29 cellular contexts compared by ENCODE assay signal in genomic region chr2:98793275-98793674, GRCh38.
A peak's percentile ranks its signal among the peaks of the same experiment; 100 is the strongest.
DNase-seq lines count a peak whose midpoint lies in the region; ATAC-seq and TF ChIP-seq lines count a peak whose summit lies in the region.
"Had no signal": no experiment of that assay in that cellular context is flagged by ENCODE, and none has a peak within 500 bp of the region (broad histone marks: within the 10 kb centered on the region; RNA-seq: fewer than 3 reads in every experiment).

No MANE protein-coding gene starts in this region.

- H3K27me3 Mint-ChIP-seq in Caco-2 (ENCODE audit: insufficient read depth, unreplicated experiment), result no peaks in the 10 kb centered on the region

- H3K36me3 ChIP-seq in Caco-2 (ENCODE audit: control insufficient read depth, insufficient read depth, low read length), result no peaks in the 10 kb centered on the region
- no peaks in the 10 kb centered on the region for H3K36me3 ChIP-seq in parathyroid adenoma (ENCODE audit: control insufficient read depth, insufficient read depth, low read length)
- H3K36me3 ChIP-seq in ovary, result no peaks in the 10 kb centered on the region
- H3K36me3 ChIP-seq: ascending aorta, suprapubic skin, vagina had no signal

- H3K4me1 ChIP-seq in Caco-2, result peaks cover 55% of the 10 kb centered on the region
- peaks cover 58% of the 10 kb centered on the region for H3K4me1 ChIP-seq in parathyroid adenoma
- no peaks in the 10 kb centered on the region for H3K4me1 ChIP-seq in ovary (ENCODE audit: insufficient read depth)
- H3K4me1 ChIP-seq: psoas muscle, vagina had no signal

- TF ChIP-seq CTCF in Caco-2 (IDR thresholded peaks at IDR 0.05; ENCODE audit: insufficient read depth in 1 of 2, low read depth in 1 of 2, low read length in 1 of 2, severe bottlenecking in 1 of 2, unreplicated experiment in 1 of 2), result no peak
- no peak for TF ChIP-seq CTCF in RWPE1 (conservative IDR thresholded peaks at IDR 0.05; ENCODE audit: low read depth)
- no peak for TF ChIP-seq CTCF in parathyroid adenoma (IDR thresholded peaks at IDR 0.05)
- no peak for TF ChIP-seq CTCF in ovary (IDR thresholded peaks at IDR 0.05)

- POLR2A ChIA-PET in Caco-2 (lab: Charles Lee), result interaction anchor here (1.2 kb wide), 1 partner anchor 63 kb away, joined by 3 read pairs; no protein-coding TSS in a partner anchor
- POLR2A ChIA-PET in RWPE1 (lab: Yijun Ruan, JAX; ENCODE audit: low non-redundant PET), result no interaction called here

- CTCF ChIA-PET in Caco-2 (lab: Charles Lee) (no interaction called here), RWPE1 (lab: Yijun Ruan, JAX) (interaction anchor here (0.7 kb wide), 1 partner anchor 20 kb away, joined by 3 read pairs; no protein-coding TSS in a partner anchor)

- intact Hi-C loops in Caco-2 (cut with micrococcal nuclease; ENCODE audit: unreplicated experiment) (loop anchor here (1.0 kb wide), 1 partner anchor 27 kb away; no protein-coding TSS in a partner anchor), ovary (cut with DNase I) (no loop called here), cardiac septum (cut with DNase I) (no loop called here)

- WGBS in ovary, 3 donors, result 75 to 79% (median 78%) methylated on average over 5 of the region's 5 CpGs

- no peaks in the 10 kb centered on the region for H3K9me3 Mint-ChIP-seq in Caco-2 (ENCODE audit: unreplicated experiment)
- H3K9me3 Mint-ChIP-seq: activated naive CD8-positive, alpha-beta T cell treated with anti-CD3 and anti-CD28 coated beads, Interleukin-2, amount 10 ng/mL, durations not matched to agents 7 days and 5 days; CD4-positive, CD25-positive, alpha-beta regulatory T cell; memory B cell; neural crest cell had no signal

- peaks cover 48% of the 10 kb centered on the region for H3K4me1 Mint-ChIP-seq in Caco-2 (ENCODE audit: low read depth, unreplicated experiment)
- H3K4me1 Mint-ChIP-seq: CD4-positive, CD25-positive, alpha-beta regulatory T cell; memory B cell had no signal

- peak overlapping the region; percentile 44 for H2AFZ ChIP-seq in parathyroid adenoma

- H3K9me3 ChIP-seq in Caco-2, result no peaks in the 10 kb centered on the region
- H3K9me3 ChIP-seq in parathyroid adenoma (ENCODE audit: control insufficient read depth, low read length), result no peaks in the 10 kb centered on the region
- H3K9me3 ChIP-seq in ovary, result no peaks in the 10 kb centered on the region
- H3K9me3 ChIP-seq: ascending aorta, heart left ventricle, psoas muscle, suprapubic skin, vagina had no signal

- DNase-seq in Caco-2 (peak in 1 of 2 experiments; percentile 75), RWPE1 (ENCODE audit: low spot score) (peak; percentile 72), foreskin melanocyte (peak; percentile 14), ovary (no peak), cardiac septum (ENCODE audit: low spot score) (no peak)
- DNase-seq: activated CD4-positive, alpha-beta T cell treated with anti-CD3 and anti-CD28 coated beads for 48 hours; activated gamma-delta T cell; activated naive CD8-positive, alpha-beta T cell treated with anti-CD3 and anti-CD28 coated beads, Interleukin-2, amount 10 ng/mL, durations not matched to agents 7 days and 5 days; activated T-cell treated with anti-CD3 and anti-CD28 coated beads, Interleukin-2, amount 50 U/mL, for 1 hour; CD4-positive, CD25-positive, alpha-beta regulatory T cell; cerebellar nuclear complex; DMS 273 treated with DMSO at 0.1 percent for 48 hours; HCEC 1CT; heart left ventricle; NCI-H1417 treated with DMSO at 0.1 percent for 48 hours; NCI-H2081 treated with DMSO at 0.1 percent for 48 hours; NCI-H774; psoas muscle; Right ventricle myocardium superior; stimulated activated CD4-positive, alpha-beta T cell treated with anti-CD3 and anti-CD28 coated beads, Interleukin-15, amount 100 ng/mL, for 24 hours; stimulated activated naive CD4-positive, alpha-beta T cell had no signal

- BruUV-seq in Caco-2 (replicated peaks; lab: Mats Ljungman, UMichigan), result no TSS peak

- no peak overlapping the region for H3K27ac ChIP-seq in RWPE1
- H3K27ac ChIP-seq in parathyroid adenoma, result peak overlapping the region; percentile 95
- no peak overlapping the region for H3K27ac ChIP-seq in ovary
- H3K27ac ChIP-seq: psoas muscle, vagina had no signal

- H3K4me3 ChIP-seq in Caco-2 (ENCODE audit: low read depth, low read length) (no peak overlapping the region), parathyroid adenoma (ENCODE audit: low read depth, low read length) (no peak overlapping the region), ovary (no peak overlapping the region)
- H3K4me3 ChIP-seq: ascending aorta, heart left ventricle, psoas muscle, suprapubic skin, vagina had no signal

- no peaks in the 10 kb centered on the region for H3K27me3 ChIP-seq in Caco-2 (replicated peaks; ENCODE audit: control insufficient read depth, insufficient read depth, low read length)
- no peaks in the 10 kb centered on the region for H3K27me3 ChIP-seq in parathyroid adenoma (ENCODE audit: control insufficient read depth, insufficient read depth, low read length)
- no peaks in the 10 kb centered on the region for H3K27me3 ChIP-seq in ovary
- H3K27me3 ChIP-seq: ascending aorta, heart left ventricle, suprapubic skin, vagina had no signal

- peak overlapping the region; percentile 36 for H3K4me3 Mint-ChIP-seq in Caco-2 (ENCODE audit: unreplicated experiment)
- H3K4me3 Mint-ChIP-seq: activated naive CD8-positive, alpha-beta T cell treated with anti-CD3 and anti-CD28 coated beads, Interleukin-2, amount 10 ng/mL, durations not matched to agents 7 days and 5 days; CD4-positive, CD25-positive, alpha-beta regulatory T cell; memory B cell; neural crest cell had no signal

- no peak for TF ChIP-seq EP300 in ovary (IDR thresholded peaks at IDR 0.05)

- H3K4me2 ChIP-seq in parathyroid adenoma (ENCODE audit: low read length), result no peak overlapping the region

- no peaks in the 10 kb centered on the region for H3K79me2 ChIP-seq in parathyroid adenoma

- TF ChIP-seq POLR2A in ovary (IDR thresholded peaks at IDR 0.05), result no peak

- H3K27ac Mint-ChIP-seq in Caco-2 (ENCODE audit: unreplicated experiment), result peak overlapping the region; percentile 94
- H3K27ac Mint-ChIP-seq: activated naive CD8-positive, alpha-beta T cell treated with anti-CD3 and anti-CD28 coated beads, Interleukin-2, amount 10 ng/mL, durations not matched to agents 7 days and 5 days; memory B cell had no signal

- H3K9ac ChIP-seq in parathyroid adenoma, result no peak overlapping the region

- ATAC-seq in GM18907 (IDR thresholded peaks at IDR 0.05; ENCODE audit: unreplicated experiment) (no peak), GM19463 (IDR thresholded peaks at IDR 0.05; ENCODE audit: unreplicated experiment) (no peak)
- ATAC-seq: heart left ventricle, psoas muscle had no signal

- peaks cover 12% of the 10 kb centered on the region for H3K36me3 Mint-ChIP-seq in Caco-2 (ENCODE audit: insufficient read depth, unreplicated experiment)
- H3K36me3 Mint-ChIP-seq: activated naive CD8-positive, alpha-beta T cell treated with anti-CD3 and anti-CD28 coated beads, Interleukin-2, amount 10 ng/mL, durations not matched to agents 7 days and 5 days; CD4-positive, CD25-positive, alpha-beta regulatory T cell; memory B cell had no signal

Comparison
In these comparisons a context has a peak if more than half of its experiments do, and no peak if none do; other contexts are left out.
1. DNase-seq: peak in RWPE1 (single experiment) and foreskin melanocyte (single experiment); none in ovary (0 of 5) and cardiac septum (single experiment).